12 cellular contexts compared by ENCODE assay signal in genomic region chr3:55330355-55330754, GRCh38.
A peak's percentile ranks its signal among the peaks of the same experiment; 100 is the strongest.
DNase-seq lines count a peak whose midpoint lies in the region; ATAC-seq, FAIRE-seq and TF ChIP-seq lines count a peak whose summit lies in the region.
"Had no signal": no experiment of that assay in that cellular context is flagged by ENCODE, and none has a peak within 500 bp of the region (broad histone marks: within the 10 kb centered on the region; RNA-seq: fewer than 3 reads in every experiment).

No MANE protein-coding gene starts in this region.

- CTCF ChIA-PET in PC-3 (lab: Charles Lee): no interaction called here
- CTCF ChIA-PET in HepG2 (lab: Yijun Ruan, JAX; ENCODE audit: low intra/inter-chr PET ratio, low total read pairs): no interaction called here

- no peak for TF ChIP-seq EP300 in HepG2 (IDR thresholded peaks at IDR 0.05; ENCODE audit: low read depth in 2 of 2, low read length in 2 of 2)
- no peak for TF ChIP-seq EP300 in HepG2 (CRISPR knock-in tag; IDR thresholded peaks at IDR 0.05; ENCODE audit: borderline replicate concordance)

- no peaks in the 10 kb centered on the region for H3F3A ChIP-seq in PC-3 (ENCODE audit: low read length, unreplicated experiment)

- H3K4me1 ChIP-seq in PC-3 (ENCODE audit: insufficient read depth, low read length) (peaks cover 19% of the 10 kb centered on the region), HepG2 (ENCODE audit: insufficient read depth, low read length) (no peaks in the 10 kb centered on the region)

- no peaks in the 10 kb centered on the region for H3K27me3 ChIP-seq in PC-3 (ENCODE audit: low read length)
- H3K27me3 ChIP-seq in HepG2 (ENCODE audit: control insufficient read depth in 1 of 2, insufficient read depth in 2 of 2, low read length in 2 of 2): no peaks in the 10 kb centered on the region

- no peak for TF ChIP-seq RAD21 in HepG2 (CRISPR knock-in tag; IDR thresholded peaks at IDR 0.05)

- WGBS in HepG2 (ENCODE audit: low lambda C conversion rate): 0% methylated on average over 4 of the region's 4 CpGs

- peak overlapping the region; percentile 37 for H3K9ac ChIP-seq in PC-3 (ENCODE audit: low read length)
- no peak overlapping the region for H3K9ac ChIP-seq in HepG2 (ENCODE audit: insufficient read depth, low read depth, low read length)

- H4K20me1 ChIP-seq in PC-3 (ENCODE audit: low read length) (no peaks in the 10 kb centered on the region), HepG2 (ENCODE audit: insufficient read depth, low read length) (no peaks in the 10 kb centered on the region)

- BruUV-seq in PC-3 (replicated peaks; lab: Mats Ljungman, UMichigan): no TSS peak
- BruUV-seq in HepG2 (replicated peaks; lab: Mats Ljungman, UMichigan): no TSS peak

- FAIRE-seq in HepG2 (lab: Jason Lieb, UNC): no peak

- H3K27ac ChIP-seq in PC-3 (ENCODE audit: low read length): peak overlapping the region; percentile 79
- H3K27ac ChIP-seq in HepG2 (ENCODE audit: extremely low read length, insufficient read depth, low read length): no peak overlapping the region

- peak; percentile 93 for DNase-seq in GM04503 (ENCODE audit: low read depth)
- DNase-seq in PC-3: peak; percentile 94
- peak; percentile 98 for DNase-seq in fibroblast of mammary gland (ENCODE audit: low read depth)
- peak; percentile 97 for DNase-seq in retinal pigment epithelial cell (ENCODE audit: low read depth)
- DNase-seq in NCI-H1417 (lab: John Stamatoyannopoulos, UW): no peak
- no peak for DNase-seq in MV-4-11 (lab: John Stamatoyannopoulos, UW)
- no peak for DNase-seq in HepG2 (ENCODE audit: low spot score)
- DNase-seq in stimulated activated CD8-positive, alpha-beta memory T cell treated with anti-CD3 and anti-CD28 coated beads, Interleukin-4, amount 100 ng/mL, for 48 hours: no peak
- DNase-seq: activated T-cell treated with anti-CD3 and anti-CD28 coated beads for 4 hours; effector CD4-positive, alpha-beta T cell; midbrain; stimulated activated CD4-positive, alpha-beta T cell treated with anti-CD3 and anti-CD28 coated beads, Interleukin-4, amount 100 ng/mL, for 24 hours had no signal

- no peak for TF ChIP-seq POLR2A in HepG2 (IDR thresholded peaks at IDR 0.05; ENCODE audit: insufficient read depth in 1 of 2, low read depth in 2 of 2, low read length in 2 of 2)

- POLR2A ChIA-PET in PC-3 (lab: Charles Lee; ENCODE audit: unreplicated experiment): no interaction called here
- POLR2A ChIA-PET in HepG2 (lab: Yijun Ruan, JAX): no interaction called here

- H3K79me2 ChIP-seq in PC-3 (ENCODE audit: low read length) (no peaks in the 10 kb centered on the region), HepG2 (ENCODE audit: insufficient read depth, low read length) (no peaks in the 10 kb centered on the region)

- in situ Hi-C loops in HepG2 (cut with HindIII; ENCODE audit: extremely low pct_ligation_motif_present, low pct_unique_long_range_greater_than_20kb): no loop called here

- H2AFZ ChIP-seq in PC-3 (ENCODE audit: low read length) (no peak overlapping the region), HepG2 (ENCODE audit: low read length) (no peak overlapping the region)

- peak; percentile 97 for ATAC-seq in PC-3
- no peak for ATAC-seq in HepG2

- H3K4me2 ChIP-seq in PC-3 (ENCODE audit: low read length) (peak overlapping the region; percentile 69), HepG2 (ENCODE audit: low read depth, low read length) (no peak overlapping the region)

- TF ChIP-seq CTCF in PC-3 (conservative IDR thresholded peaks at IDR 0.05; ENCODE audit: low read depth, low read length) (no peak), fibroblast of mammary gland (conservative IDR thresholded peaks at IDR 0.05; ENCODE audit: control insufficient read depth, insufficient read depth, low read depth, low read length) (no peak), retinal pigment epithelial cell (conservative IDR thresholded peaks at IDR 0.05; ENCODE audit: low read depth, low read length) (no peak), HepG2 (CRISPR knock-in tag; IDR thresholded peaks at IDR 0.05) (no peak)

- no peaks in the 10 kb centered on the region for H3K9me3 ChIP-seq in PC-3 (ENCODE audit: low read length)
- no peaks in the 10 kb centered on the region for H3K9me3 ChIP-seq in HepG2 (ENCODE audit: low read length)

- peak overlapping the region; percentile 17; the same call in 1 of the 2 replicates for H3K4me3 ChIP-seq in PC-3 (ENCODE audit: low read length)
- H3K4me3 ChIP-seq in fibroblast of mammary gland (ENCODE audit: control insufficient read depth, low read depth, low read length): no peak overlapping the region
- no peak overlapping the region for H3K4me3 ChIP-seq in retinal pigment epithelial cell (ENCODE audit: low read length)
- no peak overlapping the region for H3K4me3 ChIP-seq in HepG2 (replicated peaks in 1 of 3; ENCODE audit: insufficient read depth in 1 of 3, low read depth in 2 of 3, low read length in 3 of 3)

- H3K36me3 ChIP-seq in PC-3 (ENCODE audit: low read depth, low read length) (no peaks in the 10 kb centered on the region), HepG2 (replicated peaks in 1 of 2; ENCODE audit: control insufficient read depth in 1 of 2, insufficient read depth in 2 of 2, low read length in 2 of 2) (no peaks in the 10 kb centered on the region)

- H3K9me2 ChIP-seq in PC-3 (replicated peaks; ENCODE audit: low read length): no peaks in the 10 kb centered on the region

- intact Hi-C loops in PC-3 (cut with micrococcal nuclease) (loop anchor here (1.0 to 2.0 kb wide), 5 partner anchors 32 to 156 kb away; partner anchors contain the start of gene WNT5A), HepG2 (cut with micrococcal nuclease; ENCODE audit: unreplicated experiment) (no loop called here)

TF ChIP-seq in HepG2, 621 proteins besides CTCF, POLR2A, EP300 and RAD21:
- no peak for TF ChIP-seq PHB2 (IDR thresholded peaks at IDR 0.05; ENCODE audit: partially characterized antibody)
- TF ChIP-seq ZNF556 (CRISPR knock-in tag; IDR thresholded peaks at IDR 0.05; ENCODE audit: borderline replicate concordance): no peak
- TF ChIP-seq RNF2 (conservative IDR thresholded peaks at IDR 0.05; ENCODE audit: low read depth): no peak
- no peak for TF ChIP-seq ZNF619 (CRISPR knock-in tag; IDR thresholded peaks at IDR 0.05)
- TF ChIP-seq HIVEP1 (CRISPR knock-in tag; IDR thresholded peaks at IDR 0.05): no peak
- no peak for TF ChIP-seq NFE2 (CRISPR knock-in tag; IDR thresholded peaks at IDR 0.05)
- TF ChIP-seq USF2 (IDR thresholded peaks at IDR 0.05; ENCODE audit: low read depth, low read length): no peak
- TF ChIP-seq USF2 (CRISPR knock-in tag; IDR thresholded peaks at IDR 0.05; ENCODE audit: borderline replicate concordance): no peak

Comparison
In these comparisons a context has a peak if more than half of its experiments do, and no peak if none do; other contexts are left out.
1. DNase-seq: peak in GM04503 (single experiment), PC-3 (single experiment), fibroblast of mammary gland (single experiment) and retinal pigment epithelial cell (single experiment); none in NCI-H1417 (0 of 3), MV-4-11 (single experiment), HepG2 (single experiment) and stimulated activated CD8-positive, alpha-beta memory T cell treated with anti-CD3 and anti-CD28 coated beads, Interleukin-4, amount 100 ng/mL, for 48 hours (single experiment).